Comparison of ENCODE assay signal across 9 cellular contexts in genomic region chr2:40371525-40372277, GRCh38.
DNase-seq lines count a peak whose midpoint lies in the region; ATAC-seq and TF ChIP-seq lines count a peak whose summit lies in the region.
"Had no signal": no experiment of that assay in that cellular context is flagged by ENCODE, and none has a peak within 500 bp of the region (broad histone marks: within the 10 kb centered on the region; RNA-seq: fewer than 3 reads in every experiment).

No MANE protein-coding gene starts in this region.

- H4K20me1 ChIP-seq in fibroblast of lung (ENCODE audit: control insufficient read depth, extremely low read depth, insufficient read depth, low read length) (no peaks in the 10 kb centered on the region), neural progenitor cell (ENCODE audit: low read depth) (no peaks in the 10 kb centered on the region)

- no peaks in the 10 kb centered on the region for H3K27me3 ChIP-seq in fibroblast of lung (ENCODE audit: control insufficient read depth, insufficient read depth, low read length)
- H3K27me3 ChIP-seq in neural progenitor cell = no peaks in the 10 kb centered on the region

- H3K4me3 ChIP-seq in fibroblast of lung (replicated peaks in 1 of 4; ENCODE audit: control extremely low read depth in 1 of 4, insufficient read depth in 1 of 4, low read depth in 3 of 4, low read length in 4 of 4) (no peak overlapping the region), neural progenitor cell (no peak overlapping the region)

- peak overlapping the region; percentile 60 for H3K27ac ChIP-seq in fibroblast of lung (ENCODE audit: insufficient read depth, low read length)
- peak overlapping the region; percentile 22 for H3K27ac ChIP-seq in neural progenitor cell
- H3K27ac ChIP-seq: epithelial cell of prostate had no signal

- no peaks in the 10 kb centered on the region for H3K9me3 ChIP-seq in fibroblast of lung (ENCODE audit: control insufficient read depth, insufficient read depth, low read depth, low read length)
- H3K9me3 ChIP-seq in neural progenitor cell (ENCODE audit: low read depth) = no peaks in the 10 kb centered on the region

- H3K79me2 ChIP-seq in fibroblast of lung (ENCODE audit: control insufficient read depth, insufficient read depth, low read length) (no peaks in the 10 kb centered on the region), neural progenitor cell (ENCODE audit: low read depth) (no peaks in the 10 kb centered on the region)

- no peaks in the 10 kb centered on the region for H3K9me3 Mint-ChIP-seq in neural progenitor cell
- H3K9me3 Mint-ChIP-seq in activated T-helper 2 cell treated with anti-CD3 and anti-CD28 coated beads, Interferon-gamma antibody, Interleukin-2, Interleukin-4, amounts not matched to agents 10 μg/mL and 5 μg/mL and 100 μg/mL, durations not matched to agents 14 hours and 24 hours and 36 hours = no peaks in the 10 kb centered on the region

- H3K27me3 Mint-ChIP-seq in neural progenitor cell (ENCODE audit: insufficient read depth, low read depth) = no peaks in the 10 kb centered on the region
- no peaks in the 10 kb centered on the region for H3K27me3 Mint-ChIP-seq in activated T-helper 2 cell treated with anti-CD3 and anti-CD28 coated beads, Interferon-gamma antibody, Interleukin-2, Interleukin-4, amounts not matched to agents 10 μg/mL and 5 μg/mL and 100 μg/mL, durations not matched to agents 14 hours and 24 hours and 36 hours (ENCODE audit: low read depth)

- peaks cover 7% of the 10 kb centered on the region for H3K4me1 ChIP-seq in fibroblast of lung (ENCODE audit: control insufficient read depth, extremely low read depth, insufficient read depth, low read length)
- peaks cover 19% of the 10 kb centered on the region for H3K4me1 ChIP-seq in neural progenitor cell

- no peak for ATAC-seq in HG02798 (IDR thresholded peaks at IDR 0.05; ENCODE audit: poor library complexity, unreplicated experiment)

- H3K4me1 Mint-ChIP-seq in neural progenitor cell = peaks cover 23% of the 10 kb centered on the region
- H3K4me1 Mint-ChIP-seq in activated T-helper 2 cell treated with anti-CD3 and anti-CD28 coated beads, Interferon-gamma antibody, Interleukin-2, Interleukin-4, amounts not matched to agents 10 μg/mL and 5 μg/mL and 100 μg/mL, durations not matched to agents 14 hours and 24 hours and 36 hours (ENCODE audit: low read depth) = peaks cover 9% of the 10 kb centered on the region

- intact Hi-C loops in activated T-helper 2 cell treated with anti-CD3 and anti-CD28 coated beads, Interferon-gamma antibody, Interleukin-2, Interleukin-4, amounts not matched to agents 10 μg/mL and 5 μg/mL and 100 μg/mL, durations not matched to agents 14 hours and 24 hours and 36 hours (cut with micrococcal nuclease) = loop anchor here (2.0 kb wide), 1 partner anchor 29 kb away; no protein-coding TSS in a partner anchor

- H2AFZ ChIP-seq in fibroblast of lung (ENCODE audit: low read length) = peak overlapping the region; percentile 29
- H2AFZ ChIP-seq in neural progenitor cell (replicated peaks) = peak overlapping the region; percentile 58

- DNase-seq in EH (ENCODE audit: low read depth) (peak; percentile 90), NCI-H774 (lab: John Stamatoyannopoulos, UW) (peak; percentile 11), fibroblast of lung (ENCODE audit: low read depth in 2 of 2) (peak; percentile 69 to 85), neural progenitor cell (ENCODE audit: low spot score) (peak; percentile 69), NCI-H1694 treated with DMSO at 0.1 percent for 48 hours (lab: John Stamatoyannopoulos, UW) (no peak)
- no peak for DNase-seq in activated T-helper 2 cell treated with anti-CD3 and anti-CD28 coated beads, Interferon-gamma antibody, Interleukin-2, Interleukin-4, amounts not matched to agents 10 μg/mL and 5 μg/mL and 100 μg/mL, durations not matched to agents 14 hours and 24 hours and 36 hours (ENCODE audit: low spot score)
- DNase-seq in stimulated activated CD4-positive, alpha-beta T cell treated with anti-CD3 and anti-CD28 coated beads, Interleukin-2, amount 100 ng/mL, for 48 hours = no peak

- no peaks in the 10 kb centered on the region for H3K36me3 Mint-ChIP-seq in neural progenitor cell
- no peaks in the 10 kb centered on the region for H3K36me3 Mint-ChIP-seq in activated T-helper 2 cell treated with anti-CD3 and anti-CD28 coated beads, Interferon-gamma antibody, Interleukin-2, Interleukin-4, amounts not matched to agents 10 μg/mL and 5 μg/mL and 100 μg/mL, durations not matched to agents 14 hours and 24 hours and 36 hours (ENCODE audit: low read depth)

- H3K27ac Mint-ChIP-seq in neural progenitor cell = peak overlapping the region; percentile 87
- H3K27ac Mint-ChIP-seq in activated T-helper 2 cell treated with anti-CD3 and anti-CD28 coated beads, Interferon-gamma antibody, Interleukin-2, Interleukin-4, amounts not matched to agents 10 μg/mL and 5 μg/mL and 100 μg/mL, durations not matched to agents 14 hours and 24 hours and 36 hours = no peak overlapping the region

- H3K4me2 ChIP-seq in fibroblast of lung (ENCODE audit: extremely low read depth, insufficient read depth, low read length) (peak overlapping the region; percentile 69), neural progenitor cell (peak overlapping the region; percentile 53)

- H3F3A ChIP-seq in neural progenitor cell (ENCODE audit: low read depth) = no peaks in the 10 kb centered on the region

- TF ChIP-seq CTCF in fibroblast of lung (conservative IDR thresholded peaks at IDR 0.05 in 1 of 2, IDR thresholded peaks at IDR 0.05 in 1 of 2; ENCODE audit: low read depth in 1 of 2, low read length in 2 of 2) (no peak), neural progenitor cell (IDR thresholded peaks at IDR 0.05) (no peak)

- peak overlapping the region; percentile 39 for H3K4me3 Mint-ChIP-seq in neural progenitor cell
- H3K4me3 Mint-ChIP-seq in activated T-helper 2 cell treated with anti-CD3 and anti-CD28 coated beads, Interferon-gamma antibody, Interleukin-2, Interleukin-4, amounts not matched to agents 10 μg/mL and 5 μg/mL and 100 μg/mL, durations not matched to agents 14 hours and 24 hours and 36 hours (ENCODE audit: low read depth) = no peak overlapping the region

- H3K9ac ChIP-seq in fibroblast of lung (ENCODE audit: insufficient read depth, low read length) (no peak overlapping the region), neural progenitor cell (no peak overlapping the region)

- H3K36me3 ChIP-seq in fibroblast of lung (ENCODE audit: control insufficient read depth, insufficient read depth, low read length) = no peaks in the 10 kb centered on the region
- H3K36me3 ChIP-seq in neural progenitor cell = no peaks in the 10 kb centered on the region

Comparison
In these comparisons a context has a peak if more than half of its experiments do, and no peak if none do; other contexts are left out.
1. DNase-seq: peak in EH (single experiment), NCI-H774 (single experiment), fibroblast of lung (2 of 2) and neural progenitor cell (single experiment); none in activated T-helper 2 cell treated with anti-CD3 and anti-CD28 coated beads, Interferon-gamma antibody, Interleukin-2, Interleukin-4, amounts not matched to agents 10 μg/mL and 5 μg/mL and 100 μg/mL, durations not matched to agents 14 hours and 24 hours and 36 hours (single experiment), NCI-H1694 treated with DMSO at 0.1 percent for 48 hours (single experiment) and stimulated activated CD4-positive, alpha-beta T cell treated with anti-CD3 and anti-CD28 coated beads, Interleukin-2, amount 100 ng/mL, for 48 hours (0 of 2).